ENCODE assay signal across 8 cellular contexts in genomic region chr1:25810341-25811299, GRCh38. TPM values are rescaled to one million over a fixed set of nuclear protein-coding genes. Genes with fewer than 3 reads are reported as not detected.
A peak's percentile ranks its signal among the peaks of the same experiment; 100 is the strongest.
DNase-seq lines count a peak whose midpoint lies in the region; ATAC-seq and TF ChIP-seq lines count a peak whose summit lies in the region.

No MANE protein-coding gene starts in this region.

- peaks cover 5% of the 10 kb centered on the region for H3K36me3 Mint-ChIP-seq in activated naive CD4-positive, alpha-beta T cell treated with anti-CD3 and anti-CD28 coated beads, Interleukin-2, amount 50 U/mL, for 24 hours

- H3K4me1 ChIP-seq in heart right ventricle (peaks cover 9 to 57% (median 41%) of the 10 kb centered on the region in 9 donors), gastrocnemius medialis (peaks cover 17 to 25% of the 10 kb centered on the region in 2 donors)

- DNase-seq in DMS153 treated with DMSO at 0.1 percent for 48 hours (lab: John Stamatoyannopoulos, UW; ENCODE audit: unreplicated experiment) (peak; percentile 55), KG1 (lab: John Stamatoyannopoulos, UW) (peak; percentile 65), SW480 (ENCODE audit: low spot score) (peak; percentile 35), heart right ventricle (peak; percentile 58 to 81), gastrocnemius medialis (peak; percentile 44 to 67), OCI-M2 (lab: John Stamatoyannopoulos, UW; ENCODE audit: unreplicated experiment) (no peak)

- H3K27ac ChIP-seq in heart right ventricle: peak overlapping the region in 2 of 10 donors; percentile 15 to 41
- peak overlapping the region in 1 of 4 donors; percentile 8 for H3K27ac ChIP-seq in gastrocnemius medialis

- H3K9me3 Mint-ChIP-seq in activated naive CD4-positive, alpha-beta T cell treated with anti-CD3 and anti-CD28 coated beads, Interleukin-2, amount 50 U/mL, for 24 hours: no peaks in the 10 kb centered on the region

- intact Hi-C loops in heart right ventricle (cut with DNase I): loop anchor here in 6 of 10 donors (5.0 to 10.0 kb wide), 6 partner anchors 203 to 576 kb away; partner anchors contain the start of genes SYF2 (in 2 of the 6) and RSRP1 (in 1 of the 6)
- intact Hi-C loops in gastrocnemius medialis (cut with DNase I; ENCODE audit: low total_unique reads): no loop called here

- TF ChIP-seq CTCF in heart right ventricle (IDR thresholded peaks at IDR 0.05) (peak; percentile 82 to 95 (median 93)), gastrocnemius medialis (IDR thresholded peaks at IDR 0.05 in 4 of 5, conservative IDR thresholded peaks at IDR 0.05 in 1 of 5) (peak; percentile 90 to 95 (median 93))

- TF ChIP-seq POLR2A in gastrocnemius medialis (IDR thresholded peaks at IDR 0.05): no peak

- in situ Hi-C loops in gastrocnemius medialis (cut with MboI; ENCODE audit: low sequenced_read_pairs in 4 of 4): no loop called here

- H3K27me3 Mint-ChIP-seq in activated naive CD4-positive, alpha-beta T cell treated with anti-CD3 and anti-CD28 coated beads, Interleukin-2, amount 50 U/mL, for 24 hours: no peaks in the 10 kb centered on the region

- H3K4me3 ChIP-seq in heart right ventricle: no peak overlapping the region
- H3K4me3 ChIP-seq in gastrocnemius medialis: no peak overlapping the region

- H3K27me3 ChIP-seq in heart right ventricle (no peaks in the 10 kb centered on the region), gastrocnemius medialis (no peaks in the 10 kb centered on the region)

- no peak overlapping the region for H3K4me3 Mint-ChIP-seq in activated naive CD4-positive, alpha-beta T cell treated with anti-CD3 and anti-CD28 coated beads, Interleukin-2, amount 50 U/mL, for 24 hours

- H3K4me1 Mint-ChIP-seq in activated naive CD4-positive, alpha-beta T cell treated with anti-CD3 and anti-CD28 coated beads, Interleukin-2, amount 50 U/mL, for 24 hours: peaks cover 6% of the 10 kb centered on the region

- peaks cover 0 to 94% (median 51%) of the 10 kb centered on the region in 9 donors for H3K36me3 ChIP-seq in heart right ventricle
- peaks cover 0 to 59% of the 10 kb centered on the region in 2 donors for H3K36me3 ChIP-seq in gastrocnemius medialis

- peak overlapping the region; percentile 35 for H3K27ac Mint-ChIP-seq in activated naive CD4-positive, alpha-beta T cell treated with anti-CD3 and anti-CD28 coated beads, Interleukin-2, amount 50 U/mL, for 24 hours

- peak; percentile 39 to 72 (median 58) for ATAC-seq in heart right ventricle
- ATAC-seq in gastrocnemius medialis: peak; percentile 25 to 68
- ATAC-seq in HG02759 (IDR thresholded peaks at IDR 0.05; ENCODE audit: unreplicated experiment): no peak

- no peaks in the 10 kb centered on the region for H3K9me3 ChIP-seq in heart right ventricle
- H3K9me3 ChIP-seq in gastrocnemius medialis: no peaks in the 10 kb centered on the region

- WGBS in heart right ventricle, 2 donors: 36 to 40% methylated on average over 21 of the region's 21 CpGs

RNA-seq across cellular contexts. Expression of gene MTFR1L, which starts 9.1 kb away (rescaled TPM):
- 100 to 1,000 TPM; 141 to 264 (median 226) TPM for total RNA-seq in heart right ventricle
- 100 to 1,000 TPM in 1 of 2 donors, 10 to 100 TPM in 1; 91.1 to 176 TPM for polyA plus RNA-seq in heart right ventricle
- 100 to 1,000 TPM; 123 to 186 (median 170) TPM for total RNA-seq in gastrocnemius medialis

RNA-seq across cellular contexts. Expression of gene SELENON, which starts 10.6 kb away (rescaled TPM):
- total RNA-seq in heart right ventricle (10 to 100 TPM; 32.5 to 75.1 (median 47.9) TPM), gastrocnemius medialis (10 to 100 TPM; 20.0 to 51.0 (median 43.3) TPM)
- 10 to 100 TPM; 36.4 to 37.2 TPM for polyA plus RNA-seq in heart right ventricle

RNA-seq across cellular contexts. Expression of gene AUNIP, which starts 48.6 kb away (rescaled TPM):
- under 1 TPM in 2 of 10 donors, not detected in 8; 0.21 to 0.25 TPM for total RNA-seq in heart right ventricle
- polyA plus RNA-seq in heart right ventricle: under 1 TPM in 1 of 2 donors, not detected in 1; 0.04 TPM
- not detected for total RNA-seq in gastrocnemius medialis
